Comparison of ENCODE assay signal across 24 cellular contexts in genomic region chr3:185309309-185309708, GRCh38. TPM values are rescaled to one million over a fixed set of nuclear protein-coding genes. Genes with fewer than 3 reads are reported as not detected.
DNase-seq lines count a peak whose midpoint lies in the region; ATAC-seq, FAIRE-seq and TF ChIP-seq lines count a peak whose summit lies in the region.
"Had no signal": no experiment of that assay in that cellular context is flagged by ENCODE, and none has a peak within 500 bp of the region (broad histone marks: within the 10 kb centered on the region; RNA-seq: fewer than 3 reads in every experiment).

No MANE protein-coding gene starts in this region.

- H3K4me3 ChIP-seq in adrenal gland (no peak overlapping the region), HepG2 (replicated peaks in 1 of 3; ENCODE audit: insufficient read depth in 1 of 3, low read depth in 2 of 3, low read length in 3 of 3) (peak overlapping the region in 2 of 3 experiments; percentile 5 to 24; a peak in 2 of 6 replicates), testis (no peak overlapping the region), coronary artery (no peak overlapping the region)
- H3K4me3 ChIP-seq: BLaER1, GM12878 had no signal

- H3K4me2 ChIP-seq in HepG2 (ENCODE audit: low read depth, low read length): peak overlapping the region; percentile 69
- H3K4me2 ChIP-seq: BLaER1 had no signal

- H3K27me3 ChIP-seq in adrenal gland: no peaks in the 10 kb centered on the region
- H3K27me3 ChIP-seq in HepG2 (ENCODE audit: control insufficient read depth in 1 of 2, insufficient read depth in 2 of 2, low read length in 2 of 2): no peaks in the 10 kb centered on the region
- H3K27me3 ChIP-seq in testis: no peaks in the 10 kb centered on the region
- H3K27me3 ChIP-seq: BE2C, BLaER1 had no signal

- CTCF ChIA-PET in HepG2 (lab: Yijun Ruan, JAX; ENCODE audit: low intra/inter-chr PET ratio, low total read pairs): no interaction called here

- intact Hi-C loops in adrenal gland (cut with DNase I): no loop called here
- intact Hi-C loops in HepG2 (cut with micrococcal nuclease; ENCODE audit: unreplicated experiment): no loop called here
- intact Hi-C loops in testis (cut with DNase I; ENCODE audit: low total_unique reads): no loop called here

- peak in 5 of 7 donors; percentile 45 to 79 (median 69) for DNase-seq in adrenal gland
- peak; percentile 69 for DNase-seq in HepG2 (ENCODE audit: low spot score)
- peak; percentile 81 for DNase-seq in testis
- DNase-seq in DMS53 (lab: John Stamatoyannopoulos, UW): no peak
- no peak for DNase-seq in coronary artery (ENCODE audit: low spot score)
- DNase-seq: 8988T; ACHN; BE2C; C1 segment of cervical spinal cord; CD4-positive, alpha-beta memory T cell; CD4-positive, CD25-positive, alpha-beta regulatory T cell; CD8-positive, alpha-beta memory T cell; COR-L47; DMS79; DND-41; EL; GDM1 had no signal

- POLR2A ChIA-PET in HepG2 (lab: Yijun Ruan, JAX): interaction anchor here (0.6 to 2.9 kb wide), 7 partner anchors 17 to 277 kb away, joined by 3 to 24 read pairs (median 4); partner anchors contain the start of genes EHHADH and SENP2

- BruUV-seq in HepG2 (replicated peaks; lab: Mats Ljungman, UMichigan): no TSS peak

- H3K9me3 ChIP-seq in adrenal gland (replicated peaks in 1 of 3) (no peaks in the 10 kb centered on the region), HepG2 (ENCODE audit: low read length) (no peaks in the 10 kb centered on the region; the same call in 1 of the 2 replicates), testis (no peaks in the 10 kb centered on the region)
- H3K9me3 ChIP-seq: BE2C had no signal

- TF ChIP-seq POLR2A in adrenal gland (IDR thresholded peaks at IDR 0.05) (no peak), HepG2 (IDR thresholded peaks at IDR 0.05; ENCODE audit: insufficient read depth in 1 of 2, low read depth in 2 of 2, low read length in 2 of 2) (no peak), testis (IDR thresholded peaks at IDR 0.05) (no peak)

- FAIRE-seq in HepG2 (lab: Jason Lieb, UNC): peak; percentile 15
- FAIRE-seq: A204.1, D721Med, GM12878, GM12892, GM18507 had no signal

- TF ChIP-seq CTCF in adrenal gland (IDR thresholded peaks at IDR 0.05): no peak
- no peak for TF ChIP-seq CTCF in HepG2 (CRISPR knock-in tag; IDR thresholded peaks at IDR 0.05)
- TF ChIP-seq CTCF in testis (IDR thresholded peaks at IDR 0.05): no peak
- no peak for TF ChIP-seq CTCF in coronary artery (IDR thresholded peaks at IDR 0.05)

- TF ChIP-seq EP300 in HepG2 (IDR thresholded peaks at IDR 0.05; ENCODE audit: low read depth in 2 of 2, low read length in 2 of 2) (0 out of 4 replicates have a peak, but pooled peaks of 1 of the 2 experiments have one; percentile 4), HepG2 (CRISPR knock-in tag; IDR thresholded peaks at IDR 0.05; ENCODE audit: borderline replicate concordance) (no peak)

- peak overlapping the region; percentile 56 for H2AFZ ChIP-seq in HepG2 (ENCODE audit: low read length)

- H3K27ac ChIP-seq in adrenal gland (peak overlapping the region in 2 of 5 donors; percentile 53 to 57), HepG2 (ENCODE audit: extremely low read length, insufficient read depth, low read length) (peak overlapping the region; percentile 85), testis (peak overlapping the region; percentile 55 to 63), coronary artery (no peak overlapping the region)
- H3K27ac ChIP-seq: BLaER1 had no signal

- in situ Hi-C loops in HepG2 (cut with HindIII; ENCODE audit: extremely low pct_ligation_motif_present, low pct_unique_long_range_greater_than_20kb): no loop called here

- no peaks in the 10 kb centered on the region for H3K79me2 ChIP-seq in HepG2 (ENCODE audit: insufficient read depth, low read length)

- peaks cover 6 to 13% of the 10 kb centered on the region in 2 donors for H3K4me1 ChIP-seq in adrenal gland (replicated peaks in 1 of 2)
- peaks cover 46% of the 10 kb centered on the region for H3K4me1 ChIP-seq in HepG2 (ENCODE audit: insufficient read depth, low read length)
- H3K4me1 ChIP-seq in testis: peaks cover 15% of the 10 kb centered on the region
- H3K4me1 ChIP-seq: BE2C, BLaER1 had no signal

- no peaks in the 10 kb centered on the region for H4K20me1 ChIP-seq in HepG2 (ENCODE audit: insufficient read depth, low read length)
- H4K20me1 ChIP-seq: BLaER1 had no signal

- H3K9ac ChIP-seq in HepG2 (ENCODE audit: insufficient read depth, low read depth, low read length): peak overlapping the region; percentile 62
- H3K9ac ChIP-seq: BLaER1 had no signal

- no peak for TF ChIP-seq RAD21 in HepG2 (CRISPR knock-in tag; IDR thresholded peaks at IDR 0.05)

- 29 to 44% (median 39%) methylated on average over 4 of the region's 4 CpGs for WGBS in adrenal gland, 4 donors
- WGBS in HepG2 (ENCODE audit: low lambda C conversion rate): 8% methylated on average over 4 of the region's 4 CpGs
- whole genome bisulfite sequencing in testis, 2 donors: 42 to 54% methylated on average over 4 of the region's 4 CpGs

- peak; percentile 87 for ATAC-seq in HepG2
- no peak for ATAC-seq in GM21528 (IDR thresholded peaks at IDR 0.05; ENCODE audit: low FRiP score, unreplicated experiment)
- ATAC-seq: GM12878 had no signal

- H3K36me3 ChIP-seq in adrenal gland (replicated peaks in 1 of 2) (no peaks in the 10 kb centered on the region), HepG2 (replicated peaks in 1 of 2; ENCODE audit: control insufficient read depth in 1 of 2, insufficient read depth in 2 of 2, low read length in 2 of 2) (no peaks in the 10 kb centered on the region), testis (ENCODE audit: low read depth, missing control alignments) (no peaks in the 10 kb centered on the region)
- H3K36me3 ChIP-seq: BE2C, BLaER1 had no signal

TF ChIP-seq in HepG2, 621 proteins besides CTCF, POLR2A, EP300 and RAD21 (continues in another document):
- TF ChIP-seq ZNF260 (CRISPR knock-in tag; IDR thresholded peaks at IDR 0.05; ENCODE audit: borderline replicate concordance, low read depth) (no peak), ZNF644 (CRISPR knock-in tag; IDR thresholded peaks at IDR 0.05; ENCODE audit: low read depth) (no peak)

RNA-seq across cellular contexts. Expression of gene MAP3K13, which starts 53.6 kb away (rescaled TPM):
- 10 to 100 TPM; 34.4 to 66.0 (median 50.9) TPM for total RNA-seq in adrenal gland
- polyA plus RNA-seq in adrenal gland: 10 to 100 TPM; 30.1 to 46.8 (median 45.4) TPM
- 26.5 and 34.2 TPM in 2 replicates for total RNA-seq in HepG2 (2016; rRNA removed; fragmentation: Illumina TruSeq; extraction: Trizol)
- 33.5 and 33.9 TPM in 2 replicates for total RNA-seq in HepG2 (2016; cell fraction: cytosol; rRNA removed; fragmentation: Illumina TruSeq; extraction: Trizol; ENCODE audit: low read depth)
- total RNA-seq in HepG2 (2016; cell fraction: insoluble cytoplasmic fraction; rRNA removed; fragmentation: Illumina TruSeq; extraction: Trizol): 26.2 and 31.9 TPM in 2 replicates
- 41.7 and 52.0 TPM in 2 replicates for total RNA-seq in HepG2 (2016; cell fraction: membrane; rRNA removed; fragmentation: Illumina TruSeq; extraction: Trizol)
- total RNA-seq in HepG2 (2016; cell fraction: nucleus; rRNA removed; fragmentation: Illumina TruSeq; extraction: Trizol): 33.1 and 33.6 TPM in 2 replicates
- 17.3 and 24.2 TPM in 2 replicates for polyA plus RNA-seq in HepG2 (2011; rRNA removed)
- polyA plus RNA-seq in HepG2 (2011; cell fraction: cytosol; rRNA removed): 7.7 and 13.0 TPM in 2 replicates
- polyA plus RNA-seq in HepG2 (2011; cell fraction: nucleus; rRNA removed): 8.4 TPM in 2 replicates
- 20.7 and 28.8 TPM in 2 replicates for polyA plus RNA-seq in HepG2 (2012)
- 34.1 and 37.0 TPM in 2 replicates for polyA plus RNA-seq in HepG2 (2016; cell fraction: cytosol; fragmentation: Illumina TruSeq; extraction: Trizol; ENCODE audit: low read depth)
- 31.2 and 35.6 TPM in 2 replicates for polyA plus RNA-seq in HepG2 (2016; cell fraction: insoluble cytoplasmic fraction; fragmentation: Illumina TruSeq; extraction: Trizol; ENCODE audit: low read depth)
- 56.8 and 60.9 TPM in 2 replicates for polyA plus RNA-seq in HepG2 (2016; cell fraction: membrane; fragmentation: Illumina TruSeq; extraction: Trizol; ENCODE audit: low read depth)
- polyA plus RNA-seq in HepG2 (2016; cell fraction: nucleus; fragmentation: Illumina TruSeq; extraction: Trizol; ENCODE audit: insufficient read depth, low read depth): 16.2 and 16.6 TPM in 2 replicates
- polyA minus RNA-seq in HepG2 (2011; rRNA and poly(A)+ RNA removed; ENCODE audit: low replicate concordance): 5.4 and 22.7 TPM in 2 replicates
- 8.8 and 9.8 TPM in 2 replicates for polyA minus RNA-seq in HepG2 (2011; cell fraction: cytosol; rRNA and poly(A)+ RNA removed)
- polyA minus RNA-seq in HepG2 (2011; cell fraction: nucleus; rRNA and poly(A)+ RNA removed): 59.9 and 62.8 TPM in 2 replicates
- total RNA-seq in testis: 10 to 100 TPM; 43.7 to 66.5 TPM
- polyA plus RNA-seq in testis (ENCODE audit: insufficient read depth, low read depth, low replicate concordance): 37.1 TPM

RNA-seq across cellular contexts. Expression of gene EHHADH, which starts 55.5 kb away (rescaled TPM):
- 1 to 10 TPM; 2.4 to 7.8 (median 6.3) TPM for total RNA-seq in adrenal gland
- polyA plus RNA-seq in adrenal gland: 1 to 10 TPM; 1.6 to 3.1 (median 1.7) TPM
- 38.9 and 59.1 TPM in 2 replicates for total RNA-seq in HepG2 (2016; rRNA removed; fragmentation: Illumina TruSeq; extraction: Trizol)
- 3.7 and 5.5 TPM in 2 replicates for total RNA-seq in HepG2 (2016; cell fraction: cytosol; rRNA removed; fragmentation: Illumina TruSeq; extraction: Trizol; ENCODE audit: low read depth)
- 40.5 and 57.0 TPM in 2 replicates for total RNA-seq in HepG2 (2016; cell fraction: insoluble cytoplasmic fraction; rRNA removed; fragmentation: Illumina TruSeq; extraction: Trizol)
- total RNA-seq in HepG2 (2016; cell fraction: membrane; rRNA removed; fragmentation: Illumina TruSeq; extraction: Trizol): 9.7 and 12.0 TPM in 2 replicates
- total RNA-seq in HepG2 (2016; cell fraction: nucleus; rRNA removed; fragmentation: Illumina TruSeq; extraction: Trizol): 34.2 and 38.8 TPM in 2 replicates
- polyA plus RNA-seq in HepG2 (2011; rRNA removed): 14.1 and 14.5 TPM in 2 replicates
- polyA plus RNA-seq in HepG2 (2011; cell fraction: cytosol; rRNA removed): 10.6 and 13.3 TPM in 2 replicates
- 3.9 and 6.8 TPM in 2 replicates for polyA plus RNA-seq in HepG2 (2011; cell fraction: nucleus; rRNA removed)
- polyA plus RNA-seq in HepG2 (2012): 17.8 and 33.4 TPM in 2 replicates
- 1.9 and 2.0 TPM in 2 replicates for polyA plus RNA-seq in HepG2 (2016; cell fraction: cytosol; fragmentation: Illumina TruSeq; extraction: Trizol; ENCODE audit: low read depth)
- 46.6 and 47.5 TPM in 2 replicates for polyA plus RNA-seq in HepG2 (2016; cell fraction: insoluble cytoplasmic fraction; fragmentation: Illumina TruSeq; extraction: Trizol; ENCODE audit: low read depth)
- 4.9 and 6.1 TPM in 2 replicates for polyA plus RNA-seq in HepG2 (2016; cell fraction: membrane; fragmentation: Illumina TruSeq; extraction: Trizol; ENCODE audit: low read depth)
- 22.4 and 23.4 TPM in 2 replicates for polyA plus RNA-seq in HepG2 (2016; cell fraction: nucleus; fragmentation: Illumina TruSeq; extraction: Trizol; ENCODE audit: insufficient read depth, low read depth)
- 5.1 and 33.8 TPM in 2 replicates for polyA minus RNA-seq in HepG2 (2011; rRNA and poly(A)+ RNA removed; ENCODE audit: low replicate concordance)
- 25.6 and 27.5 TPM in 2 replicates for polyA minus RNA-seq in HepG2 (2011; cell fraction: cytosol; rRNA and poly(A)+ RNA removed)
- polyA minus RNA-seq in HepG2 (2011; cell fraction: nucleus; rRNA and poly(A)+ RNA removed): 51.2 and 66.1 TPM in 2 replicates
- total RNA-seq in testis: 1 to 10 TPM; 5.2 to 7.5 TPM
- polyA plus RNA-seq in testis (ENCODE audit: insufficient read depth, low read depth, low replicate concordance): 6.1 TPM

Comparison
In these comparisons a context has a peak if more than half of its experiments do, and no peak if none do; other contexts are left out.
1. DNase-seq: peak in adrenal gland (5 of 7), HepG2 (single experiment) and testis (single experiment); none in DMS53 (single experiment) and coronary artery (single experiment).
2. H3K27ac ChIP-seq: peak in HepG2 (single experiment) and testis (2 of 2); none in coronary artery (0 of 2).
3. H3K4me3 ChIP-seq: peak in HepG2 (2 of 3); none in adrenal gland (0 of 4), testis (0 of 2) and coronary artery (single experiment).